8 cellular contexts compared by ENCODE assay signal in the genomic region with DNA sequence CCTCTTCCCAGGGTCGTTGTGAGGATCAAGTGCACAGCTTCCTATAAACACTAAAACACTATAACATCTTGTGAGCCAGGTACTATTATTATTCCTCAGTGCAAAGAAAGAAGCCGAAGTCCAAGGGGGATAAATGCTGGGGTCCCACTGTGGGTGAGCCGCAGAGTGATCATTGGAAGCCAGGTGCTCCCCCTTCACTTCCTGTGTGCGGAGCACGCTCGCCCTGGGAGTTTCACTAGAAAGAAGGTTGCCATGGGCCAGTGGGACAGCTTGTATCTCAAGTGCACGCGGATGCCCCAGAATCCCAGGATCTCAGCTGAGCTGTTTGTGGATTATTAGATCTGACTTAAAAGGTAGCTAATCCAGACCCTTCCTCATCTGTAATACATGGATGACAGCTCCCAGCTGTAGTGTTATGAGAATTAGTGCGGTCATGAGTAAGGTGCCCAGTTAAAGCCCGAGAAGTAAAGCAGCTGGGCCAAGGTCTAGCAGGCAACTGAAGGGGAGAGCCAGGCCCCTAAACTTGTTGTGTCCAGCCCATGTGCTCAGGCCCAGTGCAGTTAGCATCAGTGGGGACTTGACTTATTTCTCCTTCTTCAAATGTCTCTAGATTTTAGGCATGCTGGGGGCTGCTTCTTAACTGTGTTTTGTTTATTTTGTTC. TPM values are rescaled to one million over a fixed set of nuclear protein-coding genes. Genes with fewer than 3 reads are reported as not detected.
A peak's percentile ranks its signal among the peaks of the same experiment; 100 is the strongest.
DNase-seq lines count a peak whose midpoint lies in the region; ATAC-seq and TF ChIP-seq lines count a peak whose summit lies in the region.

No MANE protein-coding gene starts in this region.

- H3K36me3 ChIP-seq in Panc1 (ENCODE audit: control insufficient read depth, insufficient read depth, low read length), result peaks cover 4% of the 10 kb centered on the region; the same call in 1 of the 2 replicates

- CTCF ChIA-PET in Panc1 (lab: Charles Lee), result interaction anchor here (0.6 kb wide), 1 partner anchor 21 kb away, joined by 10 read pairs; no protein-coding TSS in a partner anchor

- H3K4me1 ChIP-seq in Panc1 (ENCODE audit: control insufficient read depth, insufficient read depth, low read length), result no peaks in the 10 kb centered on the region; the same call in 1 of the 2 replicates

- no TSS peak for BruUV-seq in Panc1 (replicated peaks; lab: Mats Ljungman, UMichigan)

- H3K4me3 ChIP-seq in Panc1 (ENCODE audit: low read depth in 2 of 2, low read length in 2 of 2), result peak overlapping the region; percentile 76 to 77
- H3K4me3 ChIP-seq in iPS-18c (ENCODE audit: insufficient read depth, low read depth, low read length), result peak overlapping the region; percentile 84

- no peaks in the 10 kb centered on the region for H3K27me3 ChIP-seq in Panc1 (ENCODE audit: control insufficient read depth, insufficient read depth, low read length)

- peaks cover 15% of the 10 kb centered on the region for H3K4me1 Mint-ChIP-seq in activated naive CD8-positive, alpha-beta T cell treated with anti-CD3 and anti-CD28 coated beads for 36 hours

- intact Hi-C loops in Panc1 (cut with micrococcal nuclease; ENCODE audit: unreplicated experiment), result no loop called here

- no peak for TF ChIP-seq CTCF in C4-2B (conservative IDR thresholded peaks at IDR 0.05)
- no peak for TF ChIP-seq CTCF in Panc1 (IDR thresholded peaks at IDR 0.05)

- peaks cover 2% of the 10 kb centered on the region for H3K36me3 Mint-ChIP-seq in activated naive CD8-positive, alpha-beta T cell treated with anti-CD3 and anti-CD28 coated beads for 36 hours

- H3K27ac ChIP-seq in C4-2B (peak overlapping the region; percentile 87), Panc1 (ENCODE audit: low read length) (peak overlapping the region; percentile 91)

- DNase-seq in Panc1 (ENCODE audit: low read depth, low spot score) (no peak), NCI-H345 treated with DMSO at 0.1 percent for 48 hours (lab: John Stamatoyannopoulos, UW; ENCODE audit: unreplicated experiment) (no peak), cerebellar nuclear complex (lab: John Stamatoyannopoulos, UW) (no peak)
- DNase-seq in activated naive CD8-positive, alpha-beta T cell treated with anti-CD3 and anti-CD28 coated beads for 36 hours, result peak; percentile 52
- DNase-seq in stimulated activated CD4-positive, alpha-beta T cell treated with anti-CD3 and anti-CD28 coated beads, Interleukin-12 subunit alpha, Interleukin-12 subunit beta, amount 100 ng/mL, for 48 hours (ENCODE audit: low read depth in 2 of 3, low spot score in 1 of 3), result peak in 2 of 3 donors; percentile 25 to 30

- H3K27me3 Mint-ChIP-seq in activated naive CD8-positive, alpha-beta T cell treated with anti-CD3 and anti-CD28 coated beads for 36 hours, result no peaks in the 10 kb centered on the region

- ATAC-seq in GM21528 (IDR thresholded peaks at IDR 0.05; ENCODE audit: low FRiP score, unreplicated experiment) (peak; percentile 43), Panc1 (no peak)

- H3K4me3 Mint-ChIP-seq in activated naive CD8-positive, alpha-beta T cell treated with anti-CD3 and anti-CD28 coated beads for 36 hours, result peak overlapping the region; percentile 92

- POLR2A ChIA-PET in Panc1 (lab: Charles Lee), result interaction anchor here (0.8 to 1.5 kb wide), 2 partner anchors 14 to 24 kb away, joined by 3 read pairs; partner anchors contain the start of gene TOMM22

- H3K9me3 Mint-ChIP-seq in activated naive CD8-positive, alpha-beta T cell treated with anti-CD3 and anti-CD28 coated beads for 36 hours, result no peaks in the 10 kb centered on the region

- in situ Hi-C loops in Panc1 (cut with HindIII; ENCODE audit: low pct_unique_long_range_greater_than_20kb, low sequenced_read_pairs), result no loop called here

- H3K9me3 ChIP-seq in Panc1 (ENCODE audit: control insufficient read depth, insufficient read depth, low read depth, low read length) (no peaks in the 10 kb centered on the region), iPS-18c (ENCODE audit: control insufficient read depth, insufficient read depth, low read length) (no peaks in the 10 kb centered on the region)

- peak overlapping the region; percentile 98 for H3K27ac Mint-ChIP-seq in activated naive CD8-positive, alpha-beta T cell treated with anti-CD3 and anti-CD28 coated beads for 36 hours

RNA-seq across cellular contexts. Expression of gene CBY1, which starts 0.9 kb away (rescaled TPM):
- total RNA-seq in Panc1 (2021; ENCODE audit: unreplicated experiment), result 20.4 TPM
- 21.5 TPM for polyA plus RNA-seq in Panc1 (2012; ENCODE audit: insufficient read length)
- 10 to 100 TPM; 11.5 to 11.9 TPM for total RNA-seq in activated naive CD8-positive, alpha-beta T cell treated with anti-CD3 and anti-CD28 coated beads for 36 hours

RNA-seq across cellular contexts. Expression of gene FAM227A, which starts 1.2 kb away (rescaled TPM):
- total RNA-seq in Panc1 (2021; ENCODE audit: unreplicated experiment), result 2.4 TPM
- polyA plus RNA-seq in Panc1 (2012; ENCODE audit: insufficient read length), result 1.3 TPM
- under 1 TPM; 0.35 to 0.50 TPM for total RNA-seq in activated naive CD8-positive, alpha-beta T cell treated with anti-CD3 and anti-CD28 coated beads for 36 hours

RNA-seq across cellular contexts. Expression of gene TOMM22, which starts 24.4 kb away (rescaled TPM):
- total RNA-seq in Panc1 (2021; ENCODE audit: unreplicated experiment), result 111 TPM
- 56.0 TPM for polyA plus RNA-seq in Panc1 (2012; ENCODE audit: insufficient read length)
- 100 to 1,000 TPM; 193 to 211 TPM for total RNA-seq in activated naive CD8-positive, alpha-beta T cell treated with anti-CD3 and anti-CD28 coated beads for 36 hours

RNA-seq across cellular contexts. Expression of gene JOSD1, which starts 43.4 kb away (rescaled TPM):
- 35.1 TPM for total RNA-seq in Panc1 (2021; ENCODE audit: unreplicated experiment)
- 34.5 TPM for polyA plus RNA-seq in Panc1 (2012; ENCODE audit: insufficient read length)
- total RNA-seq in activated naive CD8-positive, alpha-beta T cell treated with anti-CD3 and anti-CD28 coated beads for 36 hours, result 10 to 100 TPM; 79.4 to 83.7 TPM

RNA-seq across cellular contexts. Expression of gene GTPBP1, which starts 48.4 kb away (rescaled TPM):
- total RNA-seq in Panc1 (2021; ENCODE audit: unreplicated experiment), result 25.5 TPM
- 19.5 TPM for polyA plus RNA-seq in Panc1 (2012; ENCODE audit: insufficient read length)
- total RNA-seq in activated naive CD8-positive, alpha-beta T cell treated with anti-CD3 and anti-CD28 coated beads for 36 hours, result 10 to 100 TPM; 82.4 TPM

Comparison
In these comparisons a context has a peak if more than half of its experiments do, and no peak if none do; other contexts are left out.
1. DNase-seq: peak in activated naive CD8-positive, alpha-beta T cell treated with anti-CD3 and anti-CD28 coated beads for 36 hours (single experiment) and stimulated activated CD4-positive, alpha-beta T cell treated with anti-CD3 and anti-CD28 coated beads, Interleukin-12 subunit alpha, Interleukin-12 subunit beta, amount 100 ng/mL, for 48 hours (2 of 3); none in Panc1 (single experiment), NCI-H345 treated with DMSO at 0.1 percent for 48 hours (single experiment) and cerebellar nuclear complex (0 of 2).